In genomic region chrX:115329282-115329681, GRCh38 we compare ENCODE assay signal across 10 cellular contexts. TPM values are rescaled to one million over a fixed set of nuclear protein-coding genes. Genes with fewer than 3 reads are reported as not detected.
"Had no signal": no experiment of that assay in that cellular context is flagged by ENCODE, and none has a peak within 500 bp of the region (broad histone marks: within the 10 kb centered on the region; RNA-seq: fewer than 3 reads in every experiment).

No MANE protein-coding gene starts in this region.

RNA-seq across cellular contexts. Expression of gene LUZP4, which starts 39.8 kb away (rescaled TPM):
- total RNA-seq: OCI-LY7, PC-3, PC-9, Peyer's patch, Right ventricle myocardium inferior, Right ventricle myocardium superior, RPMI7951, SJCRH30, SJSA1, T-cell had no signal
